ENCODE assay signal across 21 cellular contexts in genomic region chr21:23543334-23543733, GRCh38.
"Had no signal": no experiment of that assay in that cellular context is flagged by ENCODE, and none has a peak within 500 bp of the region (broad histone marks: within the 10 kb centered on the region; RNA-seq: fewer than 3 reads in every experiment).

No MANE protein-coding gene starts in this region.

- H3K4me3 Mint-ChIP-seq: activated naive CD8-positive, alpha-beta T cell treated with anti-CD3 and anti-CD28 coated beads for 36 hours; activated T-helper 17 cell treated with anti-CD3 and anti-CD28 coated beads, Interleukin-2, amount 50 U/mL, for 72 hours; mesothelial cell of epicardium; naive thymus-derived CD8-positive, alpha-beta T cell; neural progenitor cell; WTC11 had no signal

- H3K27me3 ChIP-seq: gastroesophageal sphincter, neural progenitor cell, thyroid gland had no signal

- H3K9me3 ChIP-seq: gastroesophageal sphincter, thyroid gland had no signal

- H3K36me3 ChIP-seq: gastroesophageal sphincter, neural progenitor cell, thyroid gland had no signal

- H3K4me3 ChIP-seq: gastroesophageal sphincter, neural progenitor cell, thyroid gland had no signal

- H3K27ac ChIP-seq: epithelial cell of prostate, gastroesophageal sphincter, neural progenitor cell, thyroid gland had no signal

- ATAC-seq: activated T-helper 17 cell treated with anti-CD3 and anti-CD28 coated beads, Interleukin-2, amount 50 U/mL, for 72 hours; gastroesophageal sphincter; left colon; naive thymus-derived CD8-positive, alpha-beta T cell; stimulated activated naive CD8-positive, alpha-beta T cell treated with anti-CD3 and anti-CD28 coated beads, Interleukin-15, Interleukin-2, amounts not matched to agents 100 U/mL and 50 U/mL, for 24 hours; WTC11 had no signal

- H3K4me1 ChIP-seq: gastroesophageal sphincter, neural progenitor cell, thyroid gland had no signal

- H3K4me2 ChIP-seq: neural progenitor cell had no signal

- H3K9me3 Mint-ChIP-seq: activated naive CD8-positive, alpha-beta T cell treated with anti-CD3 and anti-CD28 coated beads for 36 hours; neural progenitor cell; WTC11 had no signal

- H3K27ac Mint-ChIP-seq: activated naive CD8-positive, alpha-beta T cell treated with anti-CD3 and anti-CD28 coated beads for 36 hours; activated T-helper 17 cell treated with anti-CD3 and anti-CD28 coated beads, Interleukin-2, amount 50 U/mL, for 72 hours; mesothelial cell of epicardium; naive thymus-derived CD8-positive, alpha-beta T cell; neural progenitor cell; progenitor cell of endocrine pancreas; WTC11 had no signal

- H3K4me1 Mint-ChIP-seq: activated naive CD8-positive, alpha-beta T cell treated with anti-CD3 and anti-CD28 coated beads for 36 hours; activated T-helper 17 cell treated with anti-CD3 and anti-CD28 coated beads, Interleukin-2, amount 50 U/mL, for 72 hours; mesothelial cell of epicardium; naive thymus-derived CD8-positive, alpha-beta T cell; neural progenitor cell; WTC11 had no signal

- H3K9ac ChIP-seq: neural progenitor cell had no signal

- H3K36me3 Mint-ChIP-seq: activated naive CD8-positive, alpha-beta T cell treated with anti-CD3 and anti-CD28 coated beads for 36 hours; mesothelial cell of epicardium; naive thymus-derived CD8-positive, alpha-beta T cell; neural progenitor cell; WTC11 had no signal

- H3K27me3 Mint-ChIP-seq: activated T-helper 17 cell treated with anti-CD3 and anti-CD28 coated beads, Interleukin-2, amount 50 U/mL, for 72 hours; progenitor cell of endocrine pancreas had no signal

- H2AFZ ChIP-seq: neural progenitor cell had no signal

- DNase-seq: activated naive CD4-positive, alpha-beta T cell; activated naive CD8-positive, alpha-beta T cell treated with anti-CD3 and anti-CD28 coated beads for 36 hours; activated T-cell treated with anti-CD3 and anti-CD28 coated beads, Interleukin-2, amount 50 U/mL, for 1 hour; amniotic stem cell; cerebellar nuclear complex; cortex of kidney; head of caudate nucleus; islet precursor cell; left colon; naive thymus-derived CD8-positive, alpha-beta T cell; retina; stimulated activated CD4-positive, alpha-beta T cell treated with anti-CD3 and anti-CD28 coated beads, Interleukin-4, amount 100 ng/mL, for 4 hours; stimulated activated naive CD8-positive, alpha-beta T cell treated with anti-CD3 and anti-CD28 coated beads, Interleukin-15, Interleukin-2, amounts not matched to agents 100 U/mL and 50 U/mL, for 24 hours; thyroid gland had no signal
